Comparison of ENCODE assay signal across 17 cellular contexts in genomic region chr9:136517012-136517743, GRCh38. TPM values are rescaled to one million over a fixed set of nuclear protein-coding genes. Genes with fewer than 3 reads are reported as not detected.
A peak's percentile ranks its signal among the peaks of the same experiment; 100 is the strongest.
DNase-seq lines count a peak whose midpoint lies in the region; ATAC-seq, FAIRE-seq and TF ChIP-seq lines count a peak whose summit lies in the region.
"Had no signal": no experiment of that assay in that cellular context is flagged by ENCODE, and none has a peak within 500 bp of the region (broad histone marks: within the 10 kb centered on the region; RNA-seq: fewer than 3 reads in every experiment).

No MANE protein-coding gene starts in this region.

- intact Hi-C loops in K562 (cut with micrococcal nuclease) (no loop called here), Calu3 (cut with micrococcal nuclease; ENCODE audit: unreplicated experiment) (no loop called here)

- H3K9me3 Mint-ChIP-seq in endodermal cell = no peaks in the 10 kb centered on the region
- H3K9me3 Mint-ChIP-seq in stimulated activated memory B cell treated with anti-CD40 and anti-IgM and Interleukin-4, amounts not matched to agents 10 μg/mL and 1 μg/mL and 100 μg/mL, for 72 hours = no peaks in the 10 kb centered on the region
- no peaks in the 10 kb centered on the region for H3K9me3 Mint-ChIP-seq in activated T-cell treated with anti-CD3 and anti-CD28 coated beads, Interleukin-2, amount 50 U/mL, for 24 hours
- no peaks in the 10 kb centered on the region for H3K9me3 Mint-ChIP-seq in Calu3 (ENCODE audit: low read depth, unreplicated experiment)
- H3K9me3 Mint-ChIP-seq: CD4-positive, alpha-beta T cell had no signal

- peaks cover 4 to 70% of the 10 kb centered on the region in 2 experiments; a peak in 3 of 5 replicates for H3K4me1 ChIP-seq in K562 (replicated peaks in 1 of 2; ENCODE audit: control insufficient read depth in 2 of 2, insufficient read depth in 2 of 2, low read length in 2 of 2)
- no peaks in the 10 kb centered on the region for H3K4me1 ChIP-seq in endodermal cell (ENCODE audit: control insufficient read depth, insufficient read depth, low read length)

- H3K27ac ChIP-seq in K562 (ENCODE audit: extremely low read depth, low read depth, low read length) = no peak overlapping the region
- peak overlapping the region; percentile 71 for H3K27ac ChIP-seq in endodermal cell (ENCODE audit: low read depth, low read length)
- H3K27ac ChIP-seq: HL-60 had no signal

- H3K4me3 Mint-ChIP-seq in endodermal cell (no peak overlapping the region), Calu3 (ENCODE audit: low read depth, unreplicated experiment) (no peak overlapping the region)
- no peak overlapping the region for H3K4me3 Mint-ChIP-seq in stimulated activated memory B cell treated with anti-CD40 and anti-IgM and Interleukin-4, amounts not matched to agents 10 μg/mL and 1 μg/mL and 100 μg/mL, for 72 hours
- no peak overlapping the region for H3K4me3 Mint-ChIP-seq in activated T-cell treated with anti-CD3 and anti-CD28 coated beads, Interleukin-2, amount 50 U/mL, for 24 hours
- H3K4me3 Mint-ChIP-seq: B cell; CD4-positive, alpha-beta T cell had no signal

- no peak for TF ChIP-seq POLR2A in K562 (conservative IDR thresholded peaks at IDR 0.05)

- TF ChIP-seq CTCF in K562 (IDR thresholded peaks at IDR 0.05 in 2 of 3, conservative IDR thresholded peaks at IDR 0.05 in 1 of 3; ENCODE audit: insufficient read depth in 2 of 3, low read depth in 1 of 3, low read length in 3 of 3) (no peak), endodermal cell (conservative IDR thresholded peaks at IDR 0.05) (no peak), Calu3 (IDR thresholded peaks at IDR 0.05; ENCODE audit: unreplicated experiment) (no peak)

- BruUV-seq in K562 (replicated peaks; lab: Mats Ljungman, UMichigan) (no TSS peak), Calu3 (replicated peaks; lab: Mats Ljungman, UMichigan) (no TSS peak)

- H3K79me2 ChIP-seq in K562 (ENCODE audit: control insufficient read depth, insufficient read depth, low read length) = no peaks in the 10 kb centered on the region

- FAIRE-seq in K562 (lab: Jason Lieb, UNC) = no peak
- FAIRE-seq: GM12878, GM18507, H1 had no signal

- H3K9ac ChIP-seq in K562 (ENCODE audit: insufficient read depth in 1 of 2, low read depth in 2 of 2, low read length in 2 of 2) (no peak overlapping the region), endodermal cell (ENCODE audit: extremely low read depth, low read length, poor library complexity, severe bottlenecking) (no peak overlapping the region)

- POLR2A ChIA-PET in K562 (lab: Yijun Ruan, JAX) = no interaction called here

- DNase-seq in H7 = peak; percentile 67
- no peak for DNase-seq in K562 (ENCODE audit: extremely low read depth in 1 of 4, low spot score in 3 of 4)
- no peak for DNase-seq in endodermal cell
- DNase-seq in activated T-cell treated with anti-CD3 and anti-CD28 coated beads, Interleukin-2, amount 50 U/mL, for 24 hours = no peak
- DNase-seq in NCI-H1048 (lab: John Stamatoyannopoulos, UW) = no peak
- DNase-seq in Calu3 = no peak
- DNase-seq: ACHN; CD4-positive, alpha-beta T cell; DMS79; HCEC 1CT had no signal

- no peak overlapping the region for H3K27ac Mint-ChIP-seq in endodermal cell
- H3K27ac Mint-ChIP-seq in stimulated activated memory B cell treated with anti-CD40 and anti-IgM and Interleukin-4, amounts not matched to agents 10 μg/mL and 1 μg/mL and 100 μg/mL, for 72 hours = no peak overlapping the region
- H3K27ac Mint-ChIP-seq in activated T-cell treated with anti-CD3 and anti-CD28 coated beads, Interleukin-2, amount 50 U/mL, for 24 hours = no peak overlapping the region
- H3K27ac Mint-ChIP-seq in Calu3 (ENCODE audit: unreplicated experiment) = no peak overlapping the region
- H3K27ac Mint-ChIP-seq: B cell; CD4-positive, alpha-beta T cell had no signal

- H3K36me3 ChIP-seq in H7 (replicated peaks; ENCODE audit: control insufficient read depth, insufficient read depth, low read length) (peaks cover 18% of the 10 kb centered on the region), K562 (ENCODE audit: control insufficient read depth, insufficient read depth, low read length) (peaks cover 42% of the 10 kb centered on the region; the same call in 2 of the 3 replicates), endodermal cell (ENCODE audit: control insufficient read depth, insufficient read depth, low read length) (peaks cover 4% of the 10 kb centered on the region)

- H4K20me1 ChIP-seq in K562 (replicated peaks; ENCODE audit: control insufficient read depth, insufficient read depth, low read length) = no peaks in the 10 kb centered on the region

- no peak overlapping the region for H2AFZ ChIP-seq in K562 (ENCODE audit: low read depth, low read length)

- in situ Hi-C loops in K562 (cut with MboI) = no loop called here

- H3K36me3 Mint-ChIP-seq in endodermal cell (ENCODE audit: low read depth) = peaks cover 4% of the 10 kb centered on the region
- peaks cover 36% of the 10 kb centered on the region for H3K36me3 Mint-ChIP-seq in stimulated activated memory B cell treated with anti-CD40 and anti-IgM and Interleukin-4, amounts not matched to agents 10 μg/mL and 1 μg/mL and 100 μg/mL, for 72 hours
- H3K36me3 Mint-ChIP-seq in activated T-cell treated with anti-CD3 and anti-CD28 coated beads, Interleukin-2, amount 50 U/mL, for 24 hours (ENCODE audit: low read depth) = peaks cover 75% of the 10 kb centered on the region
- peaks cover 10% of the 10 kb centered on the region for H3K36me3 Mint-ChIP-seq in Calu3 (ENCODE audit: insufficient read depth, unreplicated experiment)

- H3K27me3 Mint-ChIP-seq in endodermal cell (ENCODE audit: insufficient read depth) (no peaks in the 10 kb centered on the region), Calu3 (ENCODE audit: unreplicated experiment) (no peaks in the 10 kb centered on the region)
- no peaks in the 10 kb centered on the region for H3K27me3 Mint-ChIP-seq in stimulated activated memory B cell treated with anti-CD40 and anti-IgM and Interleukin-4, amounts not matched to agents 10 μg/mL and 1 μg/mL and 100 μg/mL, for 72 hours
- H3K27me3 Mint-ChIP-seq in activated T-cell treated with anti-CD3 and anti-CD28 coated beads, Interleukin-2, amount 50 U/mL, for 24 hours = no peaks in the 10 kb centered on the region
- H3K27me3 Mint-ChIP-seq: B cell; CD4-positive, alpha-beta T cell had no signal

- no peaks in the 10 kb centered on the region for H3K9me1 ChIP-seq in K562 (ENCODE audit: control insufficient read depth, insufficient read depth, low read length)

- H3K4me2 ChIP-seq in K562 (ENCODE audit: insufficient read depth, low read length) = no peak overlapping the region

- H3K9me3 ChIP-seq in K562 (replicated peaks; ENCODE audit: control insufficient read depth, insufficient read depth, low read depth, low read length) = no peaks in the 10 kb centered on the region
- H3K9me3 ChIP-seq in endodermal cell (ENCODE audit: control insufficient read depth, low read length) = no peaks in the 10 kb centered on the region

- CTCF ChIA-PET in K562 (lab: Yijun Ruan, JAX; ENCODE audit: low intra/inter-chr PET ratio) (no interaction called here), Calu3 (lab: Charles Lee) (no interaction called here)

- no peak for TF ChIP-seq RAD21 in K562 (CRISPR knock-in tag; conservative IDR thresholded peaks at IDR 0.05 in 1 of 2, IDR thresholded peaks at IDR 0.05 in 1 of 2)

- TF ChIP-seq EP300 in K562 (IDR thresholded peaks at IDR 0.05; ENCODE audit: low read length) = no peak

- no peaks in the 10 kb centered on the region for H3K27me3 ChIP-seq in H7 (ENCODE audit: control insufficient read depth, insufficient read depth, low read length)
- no peaks in the 10 kb centered on the region for H3K27me3 ChIP-seq in K562 (ENCODE audit: control insufficient read depth in 2 of 2, insufficient read depth in 2 of 2, low read length in 2 of 2)
- H3K27me3 ChIP-seq in endodermal cell (ENCODE audit: control insufficient read depth, insufficient read depth, low read length, poor library complexity, severe bottlenecking) = no peaks in the 10 kb centered on the region

- WGBS in K562 (ENCODE audit: insufficient coverage, low coverage, missing lambda C conversion rate) = 83% methylated on average over 18 of the region's 37 CpGs
- WGBS in endodermal cell (ENCODE audit: insufficient coverage in 1 of 2, insufficient read length in 1 of 2), 2 experiments = 92 to 95% methylated on average over 24 to 37 of the region's 37 CpGs

- ATAC-seq in K562 (no peak), GM19324 (IDR thresholded peaks at IDR 0.05; ENCODE audit: low FRiP score, unreplicated experiment) (no peak)
- peak; percentile 52 for ATAC-seq in stimulated activated memory B cell treated with anti-CD40 and anti-IgM and Interleukin-4, amounts not matched to agents 10 μg/mL and 1 μg/mL and 100 μg/mL, for 72 hours
- ATAC-seq: GM12878 had no signal

- H3K4me3 ChIP-seq in H7 (ENCODE audit: insufficient read depth, low read depth, low read length) = no peak overlapping the region
- H3K4me3 ChIP-seq in K562 = no peak overlapping the region
- no peak overlapping the region for H3K4me3 ChIP-seq in endodermal cell (ENCODE audit: low read length)
- H3K4me3 ChIP-seq: GM12878 had no signal

- H3K4me1 Mint-ChIP-seq in endodermal cell (no peaks in the 10 kb centered on the region), Calu3 (ENCODE audit: low read depth, unreplicated experiment) (peaks cover 6% of the 10 kb centered on the region)
- no peaks in the 10 kb centered on the region for H3K4me1 Mint-ChIP-seq in stimulated activated memory B cell treated with anti-CD40 and anti-IgM and Interleukin-4, amounts not matched to agents 10 μg/mL and 1 μg/mL and 100 μg/mL, for 72 hours
- no peaks in the 10 kb centered on the region for H3K4me1 Mint-ChIP-seq in activated T-cell treated with anti-CD3 and anti-CD28 coated beads, Interleukin-2, amount 50 U/mL, for 24 hours (ENCODE audit: low read depth)

RNA-seq across cellular contexts. Expression of gene NOTCH1, which starts 28.7 kb away (rescaled TPM):
- 32.2 and 33.3 TPM in 2 replicates for total RNA-seq in H7 (2014; rRNA removed; shearing (Covaris generic))
- 19.9 and 65.7 TPM in 2 replicates for total RNA-seq in K562 (2011; cell fraction: chromatin; rRNA removed; ENCODE audit: low replicate concordance)
- total RNA-seq in K562 (2011; cell fraction: nucleolus; rRNA removed) = 52.4 and 65.7 TPM in 2 replicates
- 25.2 and 35.0 TPM in 2 replicates for total RNA-seq in K562 (2011; cell fraction: nucleoplasm; rRNA removed)
- 7.1 and 12.0 TPM in 2 replicates for total RNA-seq in K562 (2014; rRNA removed)
- 0.69 and 0.73 TPM in 2 replicates for total RNA-seq in K562 (2014; rRNA removed; fragmentation: Illumina TruSeq; extraction: Trizol)
- total RNA-seq in K562 (2015; rRNA removed; fragmentation: Illumina TruSeq; extraction: Trizol) = 2.3 and 2.8 TPM in 2 replicates
- total RNA-seq in K562 (2021) = 26.7 and 31.4 TPM in 2 replicates
- 1.2 and 2.2 TPM in 2 replicates for polyA plus RNA-seq in K562 (2011; rRNA removed)
- 2.9 and 4.9 TPM in 2 replicates for polyA plus RNA-seq in K562 (2011; cell fraction: cytosol; rRNA removed)
- polyA plus RNA-seq in K562 (2011; cell fraction: nucleus; rRNA removed) = 13.3 and 22.9 TPM in 2 replicates
- 10.2 and 14.1 TPM in 2 replicates for polyA plus RNA-seq in K562 (2012)
- 2.6 and 6.3 TPM in 2 replicates for polyA plus RNA-seq in K562 (2014; fragmentation: Illumina TruSeq; extraction: Trizol)
- under 1 TPM; 0.03 to 0.04 TPM for polyA plus RNA-seq in K562 (2014; fragmentation: Nextera tagmentation; extraction: Ambion mirVana)
- 8.2 and 8.6 TPM in 2 replicates for polyA plus RNA-seq in K562 (2014; rRNA removed)
- polyA minus RNA-seq in K562 (2011; rRNA and poly(A)+ RNA removed) = 2.0 and 2.8 TPM in 2 replicates
- polyA minus RNA-seq in K562 (2011; cell fraction: cytosol; rRNA and poly(A)+ RNA removed) = 35.0 and 45.4 TPM in 2 replicates
- 15.9 and 18.9 TPM in 2 replicates for polyA minus RNA-seq in K562 (2011; cell fraction: nucleus; rRNA and poly(A)+ RNA removed)
- 10 to 100 TPM; 23.4 to 24.2 TPM for total RNA-seq in endodermal cell
- polyA plus RNA-seq in endodermal cell (2013, experiment 1 of 2) = 72.4 TPM
- 68.2 TPM for polyA plus RNA-seq in endodermal cell (2013, experiment 2 of 2)
- total RNA-seq in Calu3 (2022) = 11.7 and 17.7 TPM in 2 replicates

RNA-seq across cellular contexts. Expression of gene SEC16A, which starts 34.3 kb away (rescaled TPM):
- 17.7 and 23.2 TPM in 2 replicates for total RNA-seq in H7 (2014; rRNA removed; shearing (Covaris generic))
- total RNA-seq in K562 (2011; cell fraction: chromatin; rRNA removed; ENCODE audit: low replicate concordance) = 131 and 191 TPM in 2 replicates
- 87.9 and 99.6 TPM in 2 replicates for total RNA-seq in K562 (2011; cell fraction: nucleolus; rRNA removed)
- 87.4 and 93.4 TPM in 2 replicates for total RNA-seq in K562 (2011; cell fraction: nucleoplasm; rRNA removed)
- 17.1 and 20.1 TPM in 2 replicates for total RNA-seq in K562 (2014; rRNA removed)
- total RNA-seq in K562 (2014; rRNA removed; fragmentation: Illumina TruSeq; extraction: Trizol) = 9.1 and 9.3 TPM in 2 replicates
- 8.7 and 11.1 TPM in 2 replicates for total RNA-seq in K562 (2015; rRNA removed; fragmentation: Illumina TruSeq; extraction: Trizol)
- 56.1 and 62.8 TPM in 2 replicates for total RNA-seq in K562 (2021)
- polyA plus RNA-seq in K562 (2011; rRNA removed) = 14.0 and 25.1 TPM in 2 replicates
- 14.1 and 19.3 TPM in 2 replicates for polyA plus RNA-seq in K562 (2011; cell fraction: cytosol; rRNA removed)
- polyA plus RNA-seq in K562 (2011; cell fraction: nucleus; rRNA removed) = 83.4 and 92.4 TPM in 2 replicates
- 40.9 and 50.7 TPM in 2 replicates for polyA plus RNA-seq in K562 (2012)
- polyA plus RNA-seq in K562 (2014; fragmentation: Illumina TruSeq; extraction: Trizol) = 44.6 and 47.6 TPM in 2 replicates
- polyA plus RNA-seq in K562 (2014; fragmentation: Nextera tagmentation; extraction: Ambion mirVana) = 10 to 100 TPM in 1 of 2 experiments, 1 to 10 TPM in 1; 8.3 to 12.0 TPM
- polyA plus RNA-seq in K562 (2014; rRNA removed) = 30.9 and 32.2 TPM in 2 replicates
- polyA minus RNA-seq in K562 (2011; rRNA and poly(A)+ RNA removed) = 9.3 and 13.0 TPM in 2 replicates
- 32.1 and 45.6 TPM in 2 replicates for polyA minus RNA-seq in K562 (2011; cell fraction: cytosol; rRNA and poly(A)+ RNA removed)
- 19.7 and 31.5 TPM in 2 replicates for polyA minus RNA-seq in K562 (2011; cell fraction: nucleus; rRNA and poly(A)+ RNA removed)
- total RNA-seq in endodermal cell = 10 to 100 TPM; 54.6 to 60.7 TPM
- polyA plus RNA-seq in endodermal cell (2013, experiment 1 of 2) = 43.1 TPM
- 41.4 TPM for polyA plus RNA-seq in endodermal cell (2013, experiment 2 of 2)
- 48.9 and 49.6 TPM in 2 replicates for total RNA-seq in Calu3 (2022)
